In the genomic region with DNA sequence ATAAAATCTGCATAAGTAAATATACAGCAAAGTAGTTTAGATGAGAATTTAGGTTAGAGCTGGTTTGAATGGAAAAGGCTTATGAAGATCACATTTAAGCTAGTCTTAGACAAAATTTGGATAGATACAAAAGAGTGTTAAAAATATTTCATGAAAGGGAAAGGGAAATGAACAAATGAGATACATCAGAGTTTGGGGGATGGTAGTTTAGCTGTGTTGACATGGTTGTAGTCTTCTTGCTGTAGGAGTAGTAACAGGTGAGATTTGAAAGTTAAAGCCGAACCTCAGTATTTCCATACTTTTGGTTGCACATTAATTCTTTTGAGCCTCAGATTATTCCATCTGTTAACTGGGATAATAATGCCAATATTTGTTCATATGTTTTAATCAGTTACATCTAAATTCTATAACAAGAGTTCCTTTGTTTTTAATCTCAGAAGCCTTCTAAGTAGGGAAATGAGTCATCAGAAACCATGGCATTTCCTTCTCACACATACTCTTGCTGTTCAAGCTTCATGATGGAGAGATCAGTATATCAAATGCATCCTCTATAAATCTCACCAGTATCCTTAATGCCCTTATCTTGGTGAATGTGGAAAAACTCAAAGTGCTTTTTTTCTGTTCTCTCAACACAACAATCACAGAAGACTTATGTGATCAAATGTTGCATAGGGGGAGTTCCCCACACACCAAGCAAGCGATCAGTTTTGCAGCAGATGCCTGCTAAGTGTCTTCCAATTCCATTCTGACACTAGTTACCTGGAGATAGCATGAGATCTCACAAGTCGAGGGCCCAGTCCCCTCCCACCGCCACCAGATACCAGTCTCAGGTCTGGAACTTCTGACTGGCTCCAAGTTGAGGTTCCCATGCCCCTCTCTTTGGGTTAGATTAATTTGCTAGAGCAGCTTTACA, we compare ENCODE assay signal across 9 cellular contexts.
DNase-seq lines count a peak whose midpoint lies in the region; ATAC-seq and TF ChIP-seq lines count a peak whose summit lies in the region.
"Had no signal": no experiment of that assay in that cellular context is flagged by ENCODE, and none has a peak within 500 bp of the region (broad histone marks: within the 10 kb centered on the region; RNA-seq: fewer than 3 reads in every experiment).

No MANE protein-coding gene starts in this region.

- H3K4me3 ChIP-seq in CD4-positive, CD25-positive, alpha-beta regulatory T cell (ENCODE audit: low read depth, low read length) = peak overlapping the region; percentile 3
- H3K4me3 ChIP-seq in testis (no peak overlapping the region), thyroid gland (replicated peaks in 1 of 3) (no peak overlapping the region)
- H3K4me3 ChIP-seq: SJSA1 had no signal

- H3K36me3 Mint-ChIP-seq in CD4-positive, CD25-positive, alpha-beta regulatory T cell = no peaks in the 10 kb centered on the region
- H3K36me3 Mint-ChIP-seq in central memory CD8-positive, alpha-beta T cell (ENCODE audit: insufficient read depth) = peaks cover 2% of the 10 kb centered on the region

- H3K27me3 ChIP-seq in CD4-positive, CD25-positive, alpha-beta regulatory T cell (ENCODE audit: control insufficient read depth, insufficient read depth, low read length) = no peaks in the 10 kb centered on the region
- H3K27me3 ChIP-seq in testis (no peaks in the 10 kb centered on the region), thyroid gland (no peaks in the 10 kb centered on the region)
- H3K27me3 ChIP-seq: SJSA1 had no signal

- H3K4me1 ChIP-seq in CD4-positive, CD25-positive, alpha-beta regulatory T cell (ENCODE audit: control insufficient read depth, insufficient read depth, low read length, poor library complexity, severe bottlenecking) = peaks cover 41% of the 10 kb centered on the region
- H3K4me1 ChIP-seq in testis = no peaks in the 10 kb centered on the region
- peaks cover 31 to 44% of the 10 kb centered on the region in 2 donors for H3K4me1 ChIP-seq in thyroid gland

- TF ChIP-seq CTCF in testis (IDR thresholded peaks at IDR 0.05) = no peak
- no peak for TF ChIP-seq CTCF in thyroid gland (IDR thresholded peaks at IDR 0.05)

- TF ChIP-seq POLR2A in testis (IDR thresholded peaks at IDR 0.05) (no peak), thyroid gland (IDR thresholded peaks at IDR 0.05) (no peak)

- WGBS in testis, 2 donors = 87 to 89% methylated on average over 4 of the region's 4 CpGs
- 80 to 89% methylated on average over 4 of the region's 4 CpGs for WGBS in thyroid gland, 2 donors

- peak; percentile 78 to 85 for ATAC-seq in CD4-positive, CD25-positive, alpha-beta regulatory T cell (ENCODE audit: low read depth in 2 of 2)
- ATAC-seq in GM19397 (IDR thresholded peaks at IDR 0.05; ENCODE audit: unreplicated experiment) = peak; percentile 71
- ATAC-seq in central memory CD8-positive, alpha-beta T cell (replicated peaks; ENCODE audit: extremely low read depth, poor library complexity, severe bottlenecking) = peak; percentile 28

- H3K27ac Mint-ChIP-seq in CD4-positive, CD25-positive, alpha-beta regulatory T cell = peak overlapping the region; percentile 0 to 60 (median 54)
- H3K27ac Mint-ChIP-seq in central memory CD8-positive, alpha-beta T cell (ENCODE audit: low read depth) = no peak overlapping the region

- no peak overlapping the region for H3K27ac ChIP-seq in CD4-positive, CD25-positive, alpha-beta regulatory T cell (ENCODE audit: insufficient read depth, low read length, poor library complexity, severe bottlenecking)
- H3K27ac ChIP-seq in testis = no peak overlapping the region
- no peak overlapping the region for H3K27ac ChIP-seq in thyroid gland
- H3K27ac ChIP-seq: SJSA1 had no signal

- H3K4me3 Mint-ChIP-seq in CD4-positive, CD25-positive, alpha-beta regulatory T cell = peak overlapping the region; percentile 6 to 59 (median 36)
- H3K4me3 Mint-ChIP-seq in central memory CD8-positive, alpha-beta T cell = no peak overlapping the region

- no peaks in the 10 kb centered on the region for H3K9me3 ChIP-seq in CD4-positive, CD25-positive, alpha-beta regulatory T cell (ENCODE audit: control insufficient read depth in 2 of 2, low read length in 2 of 2)
- H3K9me3 ChIP-seq in testis = no peaks in the 10 kb centered on the region
- no peaks in the 10 kb centered on the region for H3K9me3 ChIP-seq in thyroid gland
- H3K9me3 ChIP-seq: SJSA1 had no signal

- no peaks in the 10 kb centered on the region for H3K27me3 Mint-ChIP-seq in CD4-positive, CD25-positive, alpha-beta regulatory T cell
- H3K27me3 Mint-ChIP-seq in central memory CD8-positive, alpha-beta T cell = no peaks in the 10 kb centered on the region

- H3K9me3 Mint-ChIP-seq in CD4-positive, CD25-positive, alpha-beta regulatory T cell = no peaks in the 10 kb centered on the region
- no peaks in the 10 kb centered on the region for H3K9me3 Mint-ChIP-seq in central memory CD8-positive, alpha-beta T cell

- intact Hi-C loops in testis (cut with DNase I; ENCODE audit: low total_unique reads) = no loop called here
- intact Hi-C loops in thyroid gland (cut with DNase I) = no loop called here
- intact Hi-C loops in head of caudate nucleus (cut with DNase I) = no loop called here

- peaks cover 42 to 65% (median 57%) of the 10 kb centered on the region in 4 donors for H3K4me1 Mint-ChIP-seq in CD4-positive, CD25-positive, alpha-beta regulatory T cell
- H3K4me1 Mint-ChIP-seq in central memory CD8-positive, alpha-beta T cell = peaks cover 51% of the 10 kb centered on the region

- no peaks in the 10 kb centered on the region for H3K36me3 ChIP-seq in CD4-positive, CD25-positive, alpha-beta regulatory T cell (ENCODE audit: control insufficient read depth, insufficient read depth, low read length)
- H3K36me3 ChIP-seq in testis (ENCODE audit: low read depth, missing control alignments) (no peaks in the 10 kb centered on the region), thyroid gland (no peaks in the 10 kb centered on the region)
- H3K36me3 ChIP-seq: SJSA1 had no signal

- peak in 2 of 3 donors; percentile 24 to 82 for DNase-seq in CD4-positive, CD25-positive, alpha-beta regulatory T cell
- peak; percentile 91 for DNase-seq in HT1080 (ENCODE audit: low read depth)
- DNase-seq in central memory CD8-positive, alpha-beta T cell (ENCODE audit: low spot score in 2 of 2) = no peak
- DNase-seq in testis = no peak
- DNase-seq in cerebellar nuclear complex (lab: John Stamatoyannopoulos, UW) = no peak
- no peak for DNase-seq in thyroid gland
- DNase-seq in head of caudate nucleus = no peak

Comparison
In these comparisons a context has a peak if more than half of its experiments do, and no peak if none do; other contexts are left out.
1. ATAC-seq: peak in every context shown above with its lines; median percentile 82 in CD4-positive, CD25-positive, alpha-beta regulatory T cell; 71 in GM19397; 28 in central memory CD8-positive, alpha-beta T cell.
2. DNase-seq: peak in CD4-positive, CD25-positive, alpha-beta regulatory T cell (2 of 3) and HT1080 (single experiment); none in central memory CD8-positive, alpha-beta T cell (0 of 2), testis (single experiment), cerebellar nuclear complex (0 of 2), thyroid gland (0 of 2) and head of caudate nucleus (0 of 42).